In genomic region chrX:46882266-46882665, GRCh38 we compare ENCODE assay signal across 1 cellular context.
TF ChIP-seq lines count a peak whose summit lies in the region.

No MANE protein-coding gene starts in this region.

TF ChIP-seq in H1, 55 proteins besides CTCF, POLR2A, EP300 and RAD21 (continued from another document):
- TF ChIP-seq CHD7 (IDR thresholded peaks at IDR 0.05; ENCODE audit: insufficient replicate concordance, low read length) = no peak
- TF ChIP-seq POLR2AphosphoS5 (IDR thresholded peaks at IDR 0.05; ENCODE audit: low read depth, low read length) = no peak
- no peak for TF ChIP-seq ASH2L (IDR thresholded peaks at IDR 0.05; ENCODE audit: low read length)
- TF ChIP-seq ATF2 (IDR thresholded peaks at IDR 0.05; ENCODE audit: low read length) = no peak
- no peak for TF ChIP-seq BACH1 (IDR thresholded peaks at IDR 0.05; ENCODE audit: low read length)
- TF ChIP-seq SIX5 (IDR thresholded peaks at IDR 0.05; ENCODE audit: low read depth, low read length) = no peak
